In genomic region chr13:46354143-46355087, GRCh38 we compare ENCODE assay signal across 8 cellular contexts. TPM values are rescaled to one million over a fixed set of nuclear protein-coding genes. Genes with fewer than 3 reads are reported as not detected.
A peak's percentile ranks its signal among the peaks of the same experiment; 100 is the strongest.
DNase-seq lines count a peak whose midpoint lies in the region; ATAC-seq and TF ChIP-seq lines count a peak whose summit lies in the region.

No MANE protein-coding gene starts in this region.

- H3K27me3 Mint-ChIP-seq in T-helper 2 cell treated with Interferon-gamma antibody and Interleukin-4, amounts not matched to agents 5 μg/mL and 100 μg/mL, for 36 hours (ENCODE audit: low read depth), result no peaks in the 10 kb centered on the region
- H3K27me3 Mint-ChIP-seq in WTC11 (ENCODE audit: low read depth), result no peaks in the 10 kb centered on the region

- H3K9me3 Mint-ChIP-seq in T-helper 2 cell treated with Interferon-gamma antibody and Interleukin-4, amounts not matched to agents 5 μg/mL and 100 μg/mL, for 36 hours, result peaks cover 25% of the 10 kb centered on the region
- H3K9me3 Mint-ChIP-seq in WTC11, result peaks cover 5% of the 10 kb centered on the region

- POLR2A ChIA-PET in WTC11 (lab: Charles Lee), result interaction anchor here (0.6 to 0.7 kb wide), 3 partner anchors 32 to 1231 kb away, joined by 3 to 5 read pairs (median 4); no protein-coding TSS in a partner anchor

- DNase-seq in COLO668 (lab: John Stamatoyannopoulos, UW; ENCODE audit: unreplicated experiment), result peak; percentile 57
- DNase-seq in T-helper 2 cell treated with Interferon-gamma antibody and Interleukin-4, amounts not matched to agents 5 μg/mL and 100 μg/mL, for 36 hours (ENCODE audit: low spot score), result peak; percentile 68
- DNase-seq in iris pigment epithelial cell (ENCODE audit: low read depth), result peak; percentile 96
- DNase-seq in WTC11 (ENCODE audit: low spot score), result no peak
- DNase-seq in nucleus accumbens (lab: John Stamatoyannopoulos, UW), result no peak
- DNase-seq in GM20000 (ENCODE audit: low spot score), result no peak
- no peak for DNase-seq in mesenteric fat pad (ENCODE audit: low spot score)

- H3K4me1 Mint-ChIP-seq in T-helper 2 cell treated with Interferon-gamma antibody and Interleukin-4, amounts not matched to agents 5 μg/mL and 100 μg/mL, for 36 hours (ENCODE audit: low read depth), result peaks cover 7% of the 10 kb centered on the region
- peaks cover 3% of the 10 kb centered on the region; the same call in 1 of the 2 replicates for H3K4me1 Mint-ChIP-seq in WTC11

- no peak for TF ChIP-seq CTCF in WTC11 (IDR thresholded peaks at IDR 0.05)
- TF ChIP-seq CTCF in GM20000 (IDR thresholded peaks at IDR 0.05; ENCODE audit: extremely low read depth, missing control alignments), result no peak

- ATAC-seq in HG02798 (IDR thresholded peaks at IDR 0.05; ENCODE audit: poor library complexity, unreplicated experiment), result peak; percentile 40
- no peak for ATAC-seq in WTC11

- peaks cover 12% of the 10 kb centered on the region for H3K36me3 Mint-ChIP-seq in T-helper 2 cell treated with Interferon-gamma antibody and Interleukin-4, amounts not matched to agents 5 μg/mL and 100 μg/mL, for 36 hours (ENCODE audit: low read depth)
- H3K36me3 Mint-ChIP-seq in WTC11, result no peaks in the 10 kb centered on the region; the same call in 1 of the 2 replicates

- peak overlapping the region; percentile 70 for H3K27ac Mint-ChIP-seq in T-helper 2 cell treated with Interferon-gamma antibody and Interleukin-4, amounts not matched to agents 5 μg/mL and 100 μg/mL, for 36 hours
- no peak overlapping the region for H3K27ac Mint-ChIP-seq in WTC11

- CTCF ChIA-PET in WTC11 (lab: Charles Lee), result interaction anchor here (0.6 to 1.4 kb wide), 2 partner anchors 194 to 308 kb away, joined by 3 to 5 read pairs; no protein-coding TSS in a partner anchor

- no peak overlapping the region for H3K4me3 Mint-ChIP-seq in T-helper 2 cell treated with Interferon-gamma antibody and Interleukin-4, amounts not matched to agents 5 μg/mL and 100 μg/mL, for 36 hours
- no peak overlapping the region for H3K4me3 Mint-ChIP-seq in WTC11

TF ChIP-seq in WTC11, 78 proteins besides CTCF, POLR2A, EP300 and RAD21:
- TF ChIP-seq ATF1 (CRISPR knock-in tag; IDR thresholded peaks at IDR 0.05) (no peak), GRHL2 (CRISPR knock-in tag; IDR thresholded peaks at IDR 0.05; ENCODE audit: insufficient replicate concordance, severe bottlenecking) (no peak), CBFB (CRISPR knock-in tag; IDR thresholded peaks at IDR 0.05; ENCODE audit: low read depth) (no peak), PRRX2 (CRISPR knock-in tag; IDR thresholded peaks at IDR 0.05) (no peak), E2F5 (CRISPR knock-in tag; IDR thresholded peaks at IDR 0.05) (no peak), EMX1 (CRISPR knock-in tag; IDR thresholded peaks at IDR 0.05) (no peak), TCF7 (CRISPR knock-in tag; IDR thresholded peaks at IDR 0.05; ENCODE audit: low read depth) (no peak), ELF4 (CRISPR knock-in tag; IDR thresholded peaks at IDR 0.05; ENCODE audit: low read depth) (no peak), ZNF423 (CRISPR knock-in tag; IDR thresholded peaks at IDR 0.05) (no peak), TEAD4 (CRISPR knock-in tag; IDR thresholded peaks at IDR 0.05) (no peak), TEAD1 (CRISPR knock-in tag; IDR thresholded peaks at IDR 0.05) (no peak), ZNF317 (CRISPR knock-in tag; IDR thresholded peaks at IDR 0.05; ENCODE audit: borderline replicate concordance, low read depth) (no peak), RORB (CRISPR knock-in tag; IDR thresholded peaks at IDR 0.05) (no peak), ETV6 (CRISPR knock-in tag; IDR thresholded peaks at IDR 0.05) (no peak), HMGA2 (CRISPR knock-in tag; IDR thresholded peaks at IDR 0.05) (no peak), NFYB (CRISPR knock-in tag; conservative IDR thresholded peaks at IDR 0.05; ENCODE audit: low read depth) (no peak)
- TF ChIP-seq, protein P1, sequence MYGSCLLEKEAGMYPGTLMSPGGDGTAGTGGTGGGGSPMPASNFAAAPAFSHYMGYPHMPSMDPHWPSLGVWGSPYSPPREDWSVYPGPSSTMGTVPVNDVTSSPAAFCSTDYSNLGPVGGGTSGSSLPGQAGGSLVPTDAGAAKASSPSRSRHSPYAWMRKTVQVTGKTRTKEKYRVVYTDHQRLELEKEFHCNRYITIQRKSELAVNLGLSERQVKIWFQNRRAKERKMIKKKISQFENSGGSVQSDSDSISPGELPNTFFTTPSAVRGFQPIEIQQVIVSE (CRISPR knock-in tag; IDR thresholded peaks at IDR 0.05; ENCODE audit: borderline replicate concordance), result no peak
- TF ChIP-seq, protein P2, sequence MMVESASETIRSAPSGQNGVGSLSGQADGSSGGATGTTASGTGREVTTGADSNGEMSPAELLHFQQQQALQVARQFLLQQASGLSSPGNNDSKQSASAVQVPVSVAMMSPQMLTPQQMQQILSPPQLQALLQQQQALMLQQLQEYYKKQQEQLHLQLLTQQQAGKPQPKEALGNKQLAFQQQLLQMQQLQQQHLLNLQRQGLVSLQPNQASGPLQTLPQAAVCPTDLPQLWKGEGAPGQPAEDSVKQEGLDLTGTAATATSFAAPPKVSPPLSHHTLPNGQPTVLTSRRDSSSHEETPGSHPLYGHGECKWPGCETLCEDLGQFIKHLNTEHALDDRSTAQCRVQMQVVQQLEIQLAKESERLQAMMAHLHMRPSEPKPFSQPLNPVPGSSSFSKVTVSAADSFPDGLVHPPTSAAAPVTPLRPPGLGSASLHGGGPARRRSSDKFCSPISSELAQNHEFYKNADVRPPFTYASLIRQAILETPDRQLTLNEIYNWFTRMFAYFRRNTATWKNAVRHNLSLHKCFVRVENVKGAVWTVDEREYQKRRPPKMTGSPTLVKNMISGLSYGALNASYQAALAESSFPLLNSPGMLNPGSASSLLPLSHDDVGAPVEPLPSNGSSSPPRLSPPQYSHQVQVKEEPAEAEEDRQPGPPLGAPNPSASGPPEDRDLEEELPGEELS (CRISPR knock-in tag; IDR thresholded peaks at IDR 0.05), result no peak
- TF ChIP-seq, protein P3, sequence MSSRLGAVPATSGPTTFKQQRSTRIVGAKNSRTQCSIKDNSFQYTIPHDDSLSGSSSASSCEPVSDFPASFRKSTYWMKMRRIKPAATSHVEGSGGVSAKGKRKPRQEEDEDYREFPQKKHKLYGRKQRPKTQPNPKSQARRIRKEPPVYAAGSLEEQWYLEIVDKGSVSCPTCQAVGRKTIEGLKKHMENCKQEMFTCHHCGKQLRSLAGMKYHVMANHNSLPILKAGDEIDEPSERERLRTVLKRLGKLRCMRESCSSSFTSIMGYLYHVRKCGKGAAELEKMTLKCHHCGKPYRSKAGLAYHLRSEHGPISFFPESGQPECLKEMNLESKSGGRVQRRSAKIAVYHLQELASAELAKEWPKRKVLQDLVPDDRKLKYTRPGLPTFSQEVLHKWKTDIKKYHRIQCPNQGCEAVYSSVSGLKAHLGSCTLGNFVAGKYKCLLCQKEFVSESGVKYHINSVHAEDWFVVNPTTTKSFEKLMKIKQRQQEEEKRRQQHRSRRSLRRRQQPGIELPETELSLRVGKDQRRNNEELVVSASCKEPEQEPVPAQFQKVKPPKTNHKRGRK (CRISPR knock-in tag; IDR thresholded peaks at IDR 0.05; ENCODE audit: borderline replicate concordance), result no peak
- TF ChIP-seq, protein P4, sequence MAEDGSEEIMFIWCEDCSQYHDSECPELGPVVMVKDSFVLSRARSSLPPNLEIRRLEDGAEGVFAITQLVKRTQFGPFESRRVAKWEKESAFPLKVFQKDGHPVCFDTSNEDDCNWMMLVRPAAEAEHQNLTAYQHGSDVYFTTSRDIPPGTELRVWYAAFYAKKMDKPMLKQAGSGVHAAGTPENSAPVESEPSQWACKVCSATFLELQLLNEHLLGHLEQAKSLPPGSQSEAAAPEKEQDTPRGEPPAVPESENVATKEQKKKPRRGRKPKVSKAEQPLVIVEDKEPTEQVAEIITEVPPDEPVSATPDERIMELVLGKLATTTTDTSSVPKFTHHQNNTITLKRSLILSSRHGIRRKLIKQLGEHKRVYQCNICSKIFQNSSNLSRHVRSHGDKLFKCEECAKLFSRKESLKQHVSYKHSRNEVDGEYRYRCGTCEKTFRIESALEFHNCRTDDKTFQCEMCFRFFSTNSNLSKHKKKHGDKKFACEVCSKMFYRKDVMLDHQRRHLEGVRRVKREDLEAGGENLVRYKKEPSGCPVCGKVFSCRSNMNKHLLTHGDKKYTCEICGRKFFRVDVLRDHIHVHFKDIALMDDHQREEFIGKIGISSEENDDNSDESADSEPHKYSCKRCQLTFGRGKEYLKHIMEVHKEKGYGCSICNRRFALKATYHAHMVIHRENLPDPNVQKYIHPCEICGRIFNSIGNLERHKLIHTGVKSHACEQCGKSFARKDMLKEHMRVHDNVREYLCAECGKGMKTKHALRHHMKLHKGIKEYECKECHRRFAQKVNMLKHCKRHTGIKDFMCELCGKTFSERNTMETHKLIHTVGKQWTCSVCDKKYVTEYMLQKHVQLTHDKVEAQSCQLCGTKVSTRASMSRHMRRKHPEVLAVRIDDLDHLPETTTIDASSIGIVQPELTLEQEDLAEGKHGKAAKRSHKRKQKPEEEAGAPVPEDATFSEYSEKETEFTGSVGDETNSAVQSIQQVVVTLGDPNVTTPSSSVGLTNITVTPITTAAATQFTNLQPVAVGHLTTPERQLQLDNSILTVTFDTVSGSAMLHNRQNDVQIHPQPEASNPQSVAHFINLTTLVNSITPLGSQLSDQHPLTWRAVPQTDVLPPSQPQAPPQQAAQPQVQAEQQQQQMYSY (CRISPR knock-in tag; IDR thresholded peaks at IDR 0.05), result no peak

RNA-seq across cellular contexts. Expression of gene RUBCNL, which starts 32.6 kb away (rescaled TPM):
- total RNA-seq in WTC11 (2021) (1.9 to 2.1 TPM (median 1.9 TPM) in 3 replicates), mesenteric fat pad (6.7 TPM)

Comparison
In these comparisons a context has a peak if more than half of its experiments do, and no peak if none do; other contexts are left out.
1. DNase-seq: peak in COLO668 (single experiment), T-helper 2 cell treated with Interferon-gamma antibody and Interleukin-4, amounts not matched to agents 5 μg/mL and 100 μg/mL, for 36 hours (single experiment) and iris pigment epithelial cell (single experiment); none in WTC11 (single experiment), nucleus accumbens (0 of 56), GM20000 (single experiment) and mesenteric fat pad (single experiment).